Comparison of ENCODE assay signal across 1 cellular context in the genomic region with DNA sequence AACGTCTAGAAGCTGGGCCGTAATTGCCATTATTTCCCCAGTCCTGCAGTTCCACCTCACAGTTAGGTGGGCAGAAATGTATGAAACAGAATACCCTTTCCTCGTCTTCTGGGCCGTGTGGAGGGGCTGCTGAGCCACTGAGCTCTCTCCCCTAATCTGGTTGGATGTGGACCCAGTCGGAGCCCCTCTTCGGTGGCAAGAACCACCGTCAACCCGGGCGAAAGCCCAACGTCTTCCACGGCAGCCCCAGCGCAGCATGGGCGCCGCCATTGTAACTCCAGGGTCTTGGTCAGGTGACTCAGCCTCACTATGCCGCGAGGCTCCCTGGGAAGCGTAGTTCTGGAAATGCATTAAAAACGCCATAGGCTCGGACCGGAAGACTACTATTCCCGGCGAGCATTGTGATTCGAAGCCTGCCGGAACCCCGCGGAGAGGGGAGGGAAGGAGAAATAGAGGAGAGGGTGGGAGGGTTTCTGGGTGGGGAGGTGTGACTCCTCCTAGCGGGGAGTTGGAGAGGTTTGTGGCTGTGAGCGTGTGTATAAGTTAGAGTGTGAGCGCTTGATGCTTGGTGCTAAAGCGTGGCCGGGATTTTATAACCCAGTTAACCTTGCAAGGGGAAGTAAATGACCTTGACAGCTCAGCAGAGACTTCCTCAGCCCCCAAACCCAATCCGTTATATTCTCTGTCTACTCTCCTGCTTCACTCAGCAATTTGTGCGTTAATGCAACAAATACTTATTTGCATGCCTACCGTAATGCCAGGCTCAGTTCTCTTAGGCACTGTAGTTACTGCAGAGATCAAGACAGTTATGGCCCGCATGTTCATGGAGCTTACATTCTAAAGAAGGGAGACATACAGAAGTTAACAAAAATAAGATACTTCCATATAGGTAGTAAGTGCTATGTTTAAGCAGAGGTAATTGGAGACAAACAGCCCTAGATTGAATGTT.
A peak's percentile ranks its signal among the peaks of the same experiment; 100 is the strongest.
TF ChIP-seq lines count a peak whose summit lies in the region.

A gene with protein sequence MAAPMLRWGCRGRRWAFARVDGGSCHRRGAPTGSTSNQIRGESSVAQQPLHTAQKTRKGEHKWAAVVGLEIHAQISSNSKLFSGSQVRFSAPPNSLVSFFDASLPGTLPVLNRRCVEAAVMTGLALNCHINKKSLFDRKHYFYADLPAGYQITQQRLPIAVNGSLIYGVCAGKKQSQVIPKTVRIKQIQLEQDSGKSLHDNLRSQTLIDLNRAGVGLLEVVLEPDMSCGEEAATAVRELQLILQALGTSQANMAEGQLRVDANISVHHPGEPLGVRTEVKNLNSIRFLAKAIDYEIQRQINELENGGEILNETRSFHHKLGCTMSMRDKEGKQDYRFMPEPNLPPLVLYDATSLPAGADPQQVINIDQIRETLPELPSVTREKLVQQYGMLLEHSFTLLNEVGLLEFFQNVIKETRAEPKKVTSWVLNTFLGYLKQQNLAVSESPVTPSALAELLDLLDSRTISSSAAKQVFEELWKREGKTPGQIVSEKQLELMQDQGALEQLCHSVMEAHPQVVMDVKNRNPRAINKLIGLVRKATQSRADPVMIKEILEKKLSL (minus strand): TSS at position 295 of the 949 bp plus-strand sequence. CDS start 25 bp downstream, at position 270.

TF ChIP-seq in HEK293, 187 proteins besides CTCF, POLR2A, EP300 and RAD21 (continued from another document and continues in another):
- TF ChIP-seq, protein P1, sequence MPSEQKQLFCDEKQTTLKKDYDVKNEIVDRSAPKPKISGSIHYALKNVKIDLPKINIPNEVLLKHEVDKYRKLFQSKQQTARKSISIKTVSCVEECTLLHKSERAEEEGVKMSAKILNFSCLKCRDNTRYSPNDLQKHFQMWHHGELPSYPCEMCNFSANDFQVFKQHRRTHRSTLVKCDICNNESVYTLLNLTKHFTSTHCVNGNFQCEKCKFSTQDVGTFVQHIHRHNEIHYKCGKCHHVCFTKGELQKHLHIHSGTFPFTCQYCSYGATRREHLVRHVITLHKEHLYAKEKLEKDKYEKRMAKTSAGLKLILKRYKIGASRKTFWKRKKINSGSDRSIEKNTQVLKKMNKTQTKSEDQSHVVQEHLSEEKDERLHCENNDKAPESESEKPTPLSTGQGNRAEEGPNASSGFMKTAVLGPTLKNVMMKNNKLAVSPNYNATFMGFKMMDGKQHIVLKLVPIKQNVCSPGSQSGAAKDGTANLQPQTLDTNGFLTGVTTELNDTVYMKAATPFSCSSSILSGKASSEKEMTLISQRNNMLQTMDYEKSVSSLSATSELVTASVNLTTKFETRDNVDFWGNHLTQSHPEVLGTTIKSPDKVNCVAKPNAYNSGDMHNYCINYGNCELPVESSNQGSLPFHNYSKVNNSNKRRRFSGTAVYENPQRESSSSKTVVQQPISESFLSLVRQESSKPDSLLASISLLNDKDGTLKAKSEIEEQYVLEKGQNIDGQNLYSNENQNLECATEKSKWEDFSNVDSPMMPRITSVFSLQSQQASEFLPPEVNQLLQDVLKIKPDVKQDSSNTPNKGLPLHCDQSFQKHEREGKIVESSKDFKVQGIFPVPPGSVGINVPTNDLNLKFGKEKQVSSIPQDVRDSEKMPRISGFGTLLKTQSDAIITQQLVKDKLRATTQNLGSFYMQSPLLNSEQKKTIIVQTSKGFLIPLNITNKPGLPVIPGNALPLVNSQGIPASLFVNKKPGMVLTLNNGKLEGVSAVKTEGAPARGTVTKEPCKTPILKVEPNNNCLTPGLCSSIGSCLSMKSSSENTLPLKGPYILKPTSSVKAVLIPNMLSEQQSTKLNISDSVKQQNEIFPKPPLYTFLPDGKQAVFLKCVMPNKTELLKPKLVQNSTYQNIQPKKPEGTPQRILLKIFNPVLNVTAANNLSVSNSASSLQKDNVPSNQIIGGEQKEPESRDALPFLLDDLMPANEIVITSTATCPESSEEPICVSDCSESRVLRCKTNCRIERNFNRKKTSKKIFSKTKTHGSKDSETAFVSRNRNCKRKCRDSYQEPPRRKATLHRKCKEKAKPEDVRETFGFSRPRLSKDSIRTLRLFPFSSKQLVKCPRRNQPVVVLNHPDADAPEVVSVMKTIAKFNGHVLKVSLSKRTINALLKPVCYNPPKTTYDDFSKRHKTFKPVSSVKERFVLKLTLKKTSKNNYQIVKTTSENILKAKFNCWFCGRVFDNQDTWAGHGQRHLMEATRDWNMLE (tag by site-specific recombination; conservative IDR thresholded peaks at IDR 0.05; ENCODE audit: low read depth): peak; percentile 61
- no peak for TF ChIP-seq ZNF214 (tag by site-specific recombination; IDR thresholded peaks at IDR 0.05; ENCODE audit: borderline replicate concordance)
- no peak for TF ChIP-seq ZNF302 (tag by site-specific recombination; IDR thresholded peaks at IDR 0.05; ENCODE audit: low read depth)
- no peak for TF ChIP-seq ZNF10 (tag by site-specific recombination; IDR thresholded peaks at IDR 0.05)
- TF ChIP-seq SCRT2 (tag by site-specific recombination; IDR thresholded peaks at IDR 0.05): no peak
- TF ChIP-seq KLF9 (tag by site-specific recombination; IDR thresholded peaks at IDR 0.05; ENCODE audit: low read depth): 0 out of 2 replicates have a peak, but pooled peaks have one; percentile 59
- TF ChIP-seq, protein P2, sequence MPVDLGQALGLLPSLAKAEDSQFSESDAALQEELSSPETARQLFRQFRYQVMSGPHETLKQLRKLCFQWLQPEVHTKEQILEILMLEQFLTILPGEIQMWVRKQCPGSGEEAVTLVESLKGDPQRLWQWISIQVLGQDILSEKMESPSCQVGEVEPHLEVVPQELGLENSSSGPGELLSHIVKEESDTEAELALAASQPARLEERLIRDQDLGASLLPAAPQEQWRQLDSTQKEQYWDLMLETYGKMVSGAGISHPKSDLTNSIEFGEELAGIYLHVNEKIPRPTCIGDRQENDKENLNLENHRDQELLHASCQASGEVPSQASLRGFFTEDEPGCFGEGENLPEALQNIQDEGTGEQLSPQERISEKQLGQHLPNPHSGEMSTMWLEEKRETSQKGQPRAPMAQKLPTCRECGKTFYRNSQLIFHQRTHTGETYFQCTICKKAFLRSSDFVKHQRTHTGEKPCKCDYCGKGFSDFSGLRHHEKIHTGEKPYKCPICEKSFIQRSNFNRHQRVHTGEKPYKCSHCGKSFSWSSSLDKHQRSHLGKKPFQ (tag by site-specific recombination; IDR thresholded peaks at IDR 0.05): peak; percentile 61
- TF ChIP-seq ZNF324 (tag by site-specific recombination; IDR thresholded peaks at IDR 0.05): 0 out of 2 replicates have a peak, but pooled peaks have one; percentile 21
- TF ChIP-seq, protein P3, sequence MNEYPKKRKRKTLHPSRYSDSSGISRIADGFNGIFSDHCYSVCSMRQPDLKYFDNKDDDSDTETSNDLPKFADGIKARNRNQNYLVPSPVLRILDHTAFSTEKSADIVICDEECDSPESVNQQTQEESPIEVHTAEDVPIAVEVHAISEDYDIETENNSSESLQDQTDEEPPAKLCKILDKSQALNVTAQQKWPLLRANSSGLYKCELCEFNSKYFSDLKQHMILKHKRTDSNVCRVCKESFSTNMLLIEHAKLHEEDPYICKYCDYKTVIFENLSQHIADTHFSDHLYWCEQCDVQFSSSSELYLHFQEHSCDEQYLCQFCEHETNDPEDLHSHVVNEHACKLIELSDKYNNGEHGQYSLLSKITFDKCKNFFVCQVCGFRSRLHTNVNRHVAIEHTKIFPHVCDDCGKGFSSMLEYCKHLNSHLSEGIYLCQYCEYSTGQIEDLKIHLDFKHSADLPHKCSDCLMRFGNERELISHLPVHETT (tag by site-specific recombination; IDR thresholded peaks at IDR 0.05): peak; percentile 84; the same call in 1 of the 2 replicates
- TF ChIP-seq HOXD13 (CRISPR knock-in tag; IDR thresholded peaks at IDR 0.05; ENCODE audit: borderline replicate concordance): no peak
- TF ChIP-seq, protein P4, sequence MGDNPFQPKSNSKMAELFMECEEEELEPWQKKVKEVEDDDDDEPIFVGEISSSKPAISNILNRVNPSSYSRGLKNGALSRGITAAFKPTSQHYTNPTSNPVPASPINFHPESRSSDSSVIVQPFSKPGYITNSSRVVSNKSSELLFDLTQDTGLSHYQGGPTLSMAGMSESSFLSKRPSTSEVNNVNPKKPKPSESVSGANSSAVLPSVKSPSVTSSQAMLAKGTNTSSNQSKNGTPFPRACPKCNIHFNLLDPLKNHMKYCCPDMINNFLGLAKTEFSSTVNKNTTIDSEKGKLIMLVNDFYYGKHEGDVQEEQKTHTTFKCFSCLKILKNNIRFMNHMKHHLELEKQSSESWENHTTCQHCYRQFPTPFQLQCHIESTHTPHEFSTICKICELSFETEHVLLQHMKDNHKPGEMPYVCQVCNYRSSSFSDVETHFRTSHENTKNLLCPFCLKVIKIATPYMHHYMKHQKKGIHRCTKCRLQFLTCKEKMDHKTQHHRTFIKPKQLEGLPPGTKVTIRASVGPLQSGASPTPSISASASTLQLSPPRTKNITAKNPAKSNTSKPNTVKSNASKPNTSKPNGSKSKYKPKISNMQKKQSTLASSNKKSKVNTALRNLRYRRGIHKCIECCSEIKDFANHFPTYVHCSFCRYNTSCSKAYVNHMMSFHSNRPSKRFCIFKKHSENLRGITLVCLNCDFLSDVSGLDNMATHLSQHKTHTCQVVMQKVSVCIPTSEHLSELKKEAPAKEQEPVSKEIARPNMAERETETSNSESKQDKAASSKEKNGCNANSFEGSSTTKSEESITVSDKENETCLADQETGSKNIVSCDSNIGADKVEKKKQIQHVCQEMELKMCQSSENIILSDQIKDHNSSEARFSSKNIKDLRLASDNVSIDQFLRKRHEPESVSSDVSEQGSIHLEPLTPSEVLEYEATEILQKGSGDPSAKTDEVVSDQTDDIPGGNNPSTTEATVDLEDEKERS (tag by site-specific recombination; IDR thresholded peaks at IDR 0.05): no peak
- TF ChIP-seq YY2 (tag by site-specific recombination; IDR thresholded peaks at IDR 0.05): peak; percentile 97
- no peak for TF ChIP-seq BCL11B (tag by site-specific recombination; IDR thresholded peaks at IDR 0.05; ENCODE audit: low read depth)
- TF ChIP-seq, protein P5, sequence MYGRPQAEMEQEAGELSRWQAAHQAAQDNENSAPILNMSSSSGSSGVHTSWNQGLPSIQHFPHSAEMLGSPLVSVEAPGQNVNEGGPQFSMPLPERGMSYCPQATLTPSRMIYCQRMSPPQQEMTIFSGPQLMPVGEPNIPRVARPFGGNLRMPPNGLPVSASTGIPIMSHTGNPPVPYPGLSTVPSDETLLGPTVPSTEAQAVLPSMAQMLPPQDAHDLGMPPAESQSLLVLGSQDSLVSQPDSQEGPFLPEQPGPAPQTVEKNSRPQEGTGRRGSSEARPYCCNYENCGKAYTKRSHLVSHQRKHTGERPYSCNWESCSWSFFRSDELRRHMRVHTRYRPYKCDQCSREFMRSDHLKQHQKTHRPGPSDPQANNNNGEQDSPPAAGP (tag by site-specific recombination; IDR thresholded peaks at IDR 0.05): peak; percentile 68; the same call in 1 of the 2 replicates
- TF ChIP-seq ZNF24 (tag by site-specific recombination; IDR thresholded peaks at IDR 0.05): peak; percentile 94
- peak; percentile 97 for TF ChIP-seq YY1 (tag by site-specific recombination; IDR thresholded peaks at IDR 0.05)
- TF ChIP-seq ZXDB (tag by site-specific recombination; IDR thresholded peaks at IDR 0.05): peak; percentile 89
- no peak for TF ChIP-seq ZNF701 (tag by site-specific recombination; IDR thresholded peaks at IDR 0.05)
- TF ChIP-seq ZSCAN30 (tag by site-specific recombination; IDR thresholded peaks at IDR 0.05): no peak
- peak; percentile 69 for TF ChIP-seq SP2 (tag by site-specific recombination; IDR thresholded peaks at IDR 0.05)
- no peak for TF ChIP-seq ZNF670 (tag by site-specific recombination; IDR thresholded peaks at IDR 0.05; ENCODE audit: low read depth)
- peak; percentile 63; the same call in 1 of the 2 replicates for TF ChIP-seq ZBTB17 (tag by site-specific recombination; IDR thresholded peaks at IDR 0.05)
- no peak for TF ChIP-seq ZNF416 (tag by site-specific recombination; IDR thresholded peaks at IDR 0.05)
- TF ChIP-seq WT1 (tag by site-specific recombination; IDR thresholded peaks at IDR 0.05): 0 out of 2 replicates have a peak, but pooled peaks have one; percentile 20
- peak; percentile 97 for TF ChIP-seq ZNF76 (tag by site-specific recombination; IDR thresholded peaks at IDR 0.05; ENCODE audit: borderline replicate concordance, low read depth)
- TF ChIP-seq, protein P6, sequence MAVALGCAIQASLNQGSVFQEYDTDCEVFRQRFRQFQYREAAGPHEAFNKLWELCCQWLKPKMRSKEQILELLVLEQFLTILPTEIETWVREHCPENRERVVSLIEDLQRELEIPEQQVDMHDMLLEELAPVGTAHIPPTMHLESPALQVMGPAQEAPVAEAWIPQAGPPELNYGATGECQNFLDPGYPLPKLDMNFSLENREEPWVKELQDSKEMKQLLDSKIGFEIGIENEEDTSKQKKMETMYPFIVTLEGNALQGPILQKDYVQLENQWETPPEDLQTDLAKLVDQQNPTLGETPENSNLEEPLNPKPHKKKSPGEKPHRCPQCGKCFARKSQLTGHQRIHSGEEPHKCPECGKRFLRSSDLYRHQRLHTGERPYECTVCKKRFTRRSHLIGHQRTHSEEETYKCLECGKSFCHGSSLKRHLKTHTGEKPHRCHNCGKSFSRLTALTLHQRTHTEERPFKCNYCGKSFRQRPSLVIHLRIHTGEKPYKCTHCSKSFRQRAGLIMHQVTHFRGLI (tag by site-specific recombination; IDR thresholded peaks at IDR 0.05): peak; percentile 46; the same call in 1 of the 2 replicates
- TF ChIP-seq, protein P7, sequence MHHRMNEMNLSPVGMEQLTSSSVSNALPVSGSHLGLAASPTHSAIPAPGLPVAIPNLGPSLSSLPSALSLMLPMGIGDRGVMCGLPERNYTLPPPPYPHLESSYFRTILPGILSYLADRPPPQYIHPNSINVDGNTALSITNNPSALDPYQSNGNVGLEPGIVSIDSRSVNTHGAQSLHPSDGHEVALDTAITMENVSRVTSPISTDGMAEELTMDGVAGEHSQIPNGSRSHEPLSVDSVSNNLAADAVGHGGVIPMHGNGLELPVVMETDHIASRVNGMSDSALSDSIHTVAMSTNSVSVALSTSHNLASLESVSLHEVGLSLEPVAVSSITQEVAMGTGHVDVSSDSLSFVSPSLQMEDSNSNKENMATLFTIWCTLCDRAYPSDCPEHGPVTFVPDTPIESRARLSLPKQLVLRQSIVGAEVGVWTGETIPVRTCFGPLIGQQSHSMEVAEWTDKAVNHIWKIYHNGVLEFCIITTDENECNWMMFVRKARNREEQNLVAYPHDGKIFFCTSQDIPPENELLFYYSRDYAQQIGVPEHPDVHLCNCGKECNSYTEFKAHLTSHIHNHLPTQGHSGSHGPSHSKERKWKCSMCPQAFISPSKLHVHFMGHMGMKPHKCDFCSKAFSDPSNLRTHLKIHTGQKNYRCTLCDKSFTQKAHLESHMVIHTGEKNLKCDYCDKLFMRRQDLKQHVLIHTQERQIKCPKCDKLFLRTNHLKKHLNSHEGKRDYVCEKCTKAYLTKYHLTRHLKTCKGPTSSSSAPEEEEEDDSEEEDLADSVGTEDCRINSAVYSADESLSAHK (tag by site-specific recombination; IDR thresholded peaks at IDR 0.05): no peak
- TF ChIP-seq ZNF391 (tag by site-specific recombination; IDR thresholded peaks at IDR 0.05; ENCODE audit: borderline replicate concordance, low read depth): no peak
- 0 out of 2 replicates have a peak, but pooled peaks have one; percentile 21 for TF ChIP-seq ZFP37 (tag by site-specific recombination; IDR thresholded peaks at IDR 0.05)
- no peak for TF ChIP-seq ZNF433 (tag by site-specific recombination; IDR thresholded peaks at IDR 0.05; ENCODE audit: low read depth)
